Comparison of ENCODE assay signal across 16 cellular contexts in genomic region chr13:19150712-19151228, GRCh38. TPM values are rescaled to one million over a fixed set of nuclear protein-coding genes. Genes with fewer than 3 reads are reported as not detected.
DNase-seq lines count a peak whose midpoint lies in the region; ATAC-seq and TF ChIP-seq lines count a peak whose summit lies in the region.
"Had no signal": no experiment of that assay in that cellular context is flagged by ENCODE, and none has a peak within 500 bp of the region (broad histone marks: within the 10 kb centered on the region; RNA-seq: fewer than 3 reads in every experiment).

No MANE protein-coding gene starts in this region.

- H3K4me3 ChIP-seq in heart left ventricle (no peak overlapping the region), right cardiac atrium (ENCODE audit: low read length) (no peak overlapping the region), psoas muscle (no peak overlapping the region)
- H3K4me3 ChIP-seq: K562, PC-9, SK-N-MC had no signal

- H3K27ac ChIP-seq in heart left ventricle (peak overlapping the region in 1 of 12 donors; percentile 14), right cardiac atrium (ENCODE audit: low read length) (no peak overlapping the region), psoas muscle (no peak overlapping the region)
- H3K27ac ChIP-seq: C4-2B, PC-9, SK-N-MC had no signal

- no peak for TF ChIP-seq POLR2A in heart left ventricle (IDR thresholded peaks at IDR 0.05)

- H3K36me3 Mint-ChIP-seq in Calu3 (ENCODE audit: insufficient read depth, unreplicated experiment), result no peaks in the 10 kb centered on the region

- DNase-seq in heart left ventricle (peak; percentile 20 to 60 (median 35)), cardiac septum (ENCODE audit: low spot score) (no peak), right cardiac atrium (peak; percentile 24 to 69 (median 67)), psoas muscle (peak; percentile 31 to 66), Calu3 (no peak), NCI-H69 (lab: John Stamatoyannopoulos, UW) (no peak), HPDE6-E6E7 (ENCODE audit: extremely low spot score) (no peak)
- DNase-seq: DMS153, NCI-H1048, NCI-H2227 treated with DMSO at 0.1 percent for 48 hours, PC-9 had no signal

- ATAC-seq in heart left ventricle (peak; percentile 40 to 79 (median 63)), right cardiac atrium (peak; percentile 79 to 90), psoas muscle (peak in 3 of 4 donors; percentile 32 to 44 (median 41)), HG02870 (IDR thresholded peaks at IDR 0.05; ENCODE audit: unreplicated experiment) (no peak)
- ATAC-seq: HCT116, K562 had no signal

- TF ChIP-seq CTCF in heart left ventricle (IDR thresholded peaks at IDR 0.05), result no peak
- TF ChIP-seq CTCF in psoas muscle (IDR thresholded peaks at IDR 0.05), result no peak
- TF ChIP-seq CTCF in Calu3 (IDR thresholded peaks at IDR 0.05; ENCODE audit: unreplicated experiment), result no peak

- H3K4me1 ChIP-seq in heart left ventricle, result peaks cover 0 to 13% (median 2%) of the 10 kb centered on the region in 12 donors
- H3K4me1 ChIP-seq in right cardiac atrium (ENCODE audit: control insufficient read depth, insufficient read depth, low read length), result no peaks in the 10 kb centered on the region
- no peaks in the 10 kb centered on the region for H3K4me1 ChIP-seq in psoas muscle

- BruUV-seq in Calu3 (replicated peaks; lab: Mats Ljungman, UMichigan), result no TSS peak

- no peaks in the 10 kb centered on the region for H3K36me3 ChIP-seq in heart left ventricle
- H3K36me3 ChIP-seq in psoas muscle (ENCODE audit: insufficient read depth in 1 of 2, low read depth in 1 of 2), result no peaks in the 10 kb centered on the region

- no peaks in the 10 kb centered on the region for H3K27me3 Mint-ChIP-seq in Calu3 (ENCODE audit: unreplicated experiment)

- no peak overlapping the region for H3K27ac Mint-ChIP-seq in Calu3 (ENCODE audit: unreplicated experiment)

- H3K4me3 Mint-ChIP-seq in Calu3 (ENCODE audit: low read depth, unreplicated experiment), result no peak overlapping the region

- H3K27me3 ChIP-seq in heart left ventricle (no peaks in the 10 kb centered on the region), right cardiac atrium (ENCODE audit: control insufficient read depth, insufficient read depth) (no peaks in the 10 kb centered on the region), psoas muscle (ENCODE audit: insufficient read depth in 3 of 3, low read length in 2 of 3) (no peaks in the 10 kb centered on the region)

- intact Hi-C loops in heart left ventricle (cut with DNase I), result no loop called here
- intact Hi-C loops in cardiac septum (cut with DNase I), result no loop called here
- intact Hi-C loops in right cardiac atrium (cut with DNase I), result no loop called here
- intact Hi-C loops in psoas muscle (cut with DNase I), result no loop called here
- intact Hi-C loops in Calu3 (cut with micrococcal nuclease; ENCODE audit: unreplicated experiment), result no loop called here

- H3K4me1 Mint-ChIP-seq in Calu3 (ENCODE audit: low read depth, unreplicated experiment), result no peaks in the 10 kb centered on the region

- CTCF ChIA-PET in Calu3 (lab: Charles Lee), result no interaction called here

- H3K9me3 Mint-ChIP-seq in Calu3 (ENCODE audit: low read depth, unreplicated experiment), result peaks cover 4% of the 10 kb centered on the region

- H3K9me3 ChIP-seq in heart left ventricle (peaks cover 0 to 14% (median 0%) of the 10 kb centered on the region in 12 donors), right cardiac atrium (ENCODE audit: control insufficient read depth, low read length) (no peaks in the 10 kb centered on the region), psoas muscle (no peaks in the 10 kb centered on the region)

- 40 to 79% (median 62%) methylated on average over 4 to 8 of the region's 8 CpGs for WGBS in heart left ventricle, 4 donors
- WGBS in right cardiac atrium, result 57% methylated on average over 8 of the region's 8 CpGs
- 65 to 76% (median 66%) methylated on average over 8 of the region's 8 CpGs for WGBS in psoas muscle, 3 donors

RNA-seq across cellular contexts. Expression of gene TUBA3C, which starts 30.9 kb away (rescaled TPM):
- total RNA-seq in heart left ventricle, result under 1 TPM in 3 of 9 donors, not detected in 6; 0.20 to 0.75 (median 0.58) TPM
- polyA plus RNA-seq in heart left ventricle, result not detected
- total RNA-seq in cardiac septum, result not detected
- total RNA-seq in right cardiac atrium, result not detected
- 0.14 TPM for polyA plus RNA-seq in right cardiac atrium
- not detected for total RNA-seq in psoas muscle
- under 1 TPM in 1 of 3 donors, not detected in 2; 0.03 TPM for polyA plus RNA-seq in psoas muscle
- total RNA-seq in Calu3 (2022), result not detected in 2 replicates
- total RNA-seq: PC-9 had no signal

Comparison
In these comparisons a context has a peak if more than half of its experiments do, and no peak if none do; other contexts are left out.
1. DNase-seq: peak in heart left ventricle (5 of 5), right cardiac atrium (3 of 3) and psoas muscle (2 of 2); none in cardiac septum (single experiment), Calu3 (single experiment), NCI-H69 (single experiment) and HPDE6-E6E7 (single experiment).